18 cellular contexts compared by ENCODE assay signal in genomic region chr19:32255566-32256295, GRCh38.
DNase-seq lines count a peak whose midpoint lies in the region; TF ChIP-seq lines count a peak whose summit lies in the region.
"Had no signal": no experiment of that assay in that cellular context is flagged by ENCODE, and none has a peak within 500 bp of the region (broad histone marks: within the 10 kb centered on the region; RNA-seq: fewer than 3 reads in every experiment).

No MANE protein-coding gene starts in this region.

- H3K27ac Mint-ChIP-seq in osteocyte (ENCODE audit: unreplicated experiment) (no peak overlapping the region), nephron progenitor cell (no peak overlapping the region)
- H3K27ac Mint-ChIP-seq: B cell; CD4-positive, alpha-beta T cell; CD8-positive, alpha-beta T cell had no signal

- H3K27ac ChIP-seq in esophagus muscularis mucosa (replicated peaks in 1 of 4), result no peak overlapping the region
- H3K27ac ChIP-seq: 22Rv1; A549; BLaER1 treated with 17β-estradiol and CSF1 and Interleukin-3, amounts not matched to agents 10 nM and 100 nM; C4-2B had no signal

- no peak overlapping the region for H3K4me3 ChIP-seq in esophagus muscularis mucosa
- H3K4me3 ChIP-seq: A549; BLaER1 treated with 17β-estradiol and CSF1 and Interleukin-3, amounts not matched to agents 10 nM and 100 nM had no signal

- no peaks in the 10 kb centered on the region for H3K36me3 ChIP-seq in esophagus muscularis mucosa
- H3K36me3 ChIP-seq: BLaER1 treated with 17β-estradiol and CSF1 and Interleukin-3, amounts not matched to agents 10 nM and 100 nM had no signal

- H3K4me1 Mint-ChIP-seq in osteocyte (ENCODE audit: unreplicated experiment) (no peaks in the 10 kb centered on the region), nephron progenitor cell (peaks cover 26% of the 10 kb centered on the region)
- H3K4me1 Mint-ChIP-seq: B cell had no signal

- 88% methylated on average over 6 of the region's 7 CpGs for WGBS in esophagus muscularis mucosa

- H3K9me3 ChIP-seq in esophagus muscularis mucosa, result no peaks in the 10 kb centered on the region
- H3K9me3 ChIP-seq: Caco-2 had no signal

- H3K9me3 Mint-ChIP-seq in osteocyte (ENCODE audit: unreplicated experiment), result peaks cover 8% of the 10 kb centered on the region
- H3K9me3 Mint-ChIP-seq in nephron progenitor cell, result peaks cover 7% of the 10 kb centered on the region
- H3K9me3 Mint-ChIP-seq: CD8-positive, alpha-beta T cell had no signal

- TF ChIP-seq EP300 in esophagus muscularis mucosa (IDR thresholded peaks at IDR 0.05), result no peak

- no peak overlapping the region for H3K4me3 Mint-ChIP-seq in osteocyte (ENCODE audit: unreplicated experiment)
- H3K4me3 Mint-ChIP-seq in nephron progenitor cell, result no peak overlapping the region
- H3K4me3 Mint-ChIP-seq: B cell; CD4-positive, alpha-beta T cell; CD8-positive, alpha-beta T cell had no signal

- H3K36me3 Mint-ChIP-seq in osteocyte (ENCODE audit: unreplicated experiment) (no peaks in the 10 kb centered on the region), nephron progenitor cell (ENCODE audit: low read depth) (no peaks in the 10 kb centered on the region)
- H3K36me3 Mint-ChIP-seq: CD8-positive, alpha-beta T cell had no signal

- H3K27me3 ChIP-seq in esophagus muscularis mucosa, result peaks cover 0 to 17% (median 0%) of the 10 kb centered on the region in 4 donors
- H3K27me3 ChIP-seq: BLaER1 treated with 17β-estradiol and CSF1 and Interleukin-3, amounts not matched to agents 10 nM and 100 nM had no signal

- TF ChIP-seq POLR2A in esophagus muscularis mucosa (IDR thresholded peaks at IDR 0.05; ENCODE audit: low read depth), result no peak

- intact Hi-C loops in esophagus muscularis mucosa (cut with DNase I), result no loop called here

- no peak for TF ChIP-seq CTCF in esophagus muscularis mucosa (IDR thresholded peaks at IDR 0.05)
- no peak for TF ChIP-seq CTCF in osteocyte (IDR thresholded peaks at IDR 0.05)
- TF ChIP-seq CTCF in nephron progenitor cell (IDR thresholded peaks at IDR 0.05), result no peak

- peak; percentile 47 for DNase-seq in esophagus muscularis mucosa (ENCODE audit: extremely low spot score)
- DNase-seq in mesenteric fat pad (ENCODE audit: low spot score), result peak; percentile 45
- peak; percentile 63 for DNase-seq in osteocyte (ENCODE audit: extremely low spot score, unreplicated experiment)
- no peak for DNase-seq in NCI-H526 (lab: John Stamatoyannopoulos, UW)
- DNase-seq in NCI-H446 treated with DMSO at 0.1 percent for 48 hours (lab: John Stamatoyannopoulos, UW), result no peak
- DNase-seq in nephron progenitor cell, result no peak
- DNase-seq: AML-193; Caco-2; Calu3; CD4-positive, alpha-beta T cell; CD8-positive, alpha-beta T cell; DMS79 treated with DMSO at 0.1 percent for 48 hours; GF-D8 had no signal

- no peaks in the 10 kb centered on the region for H3K27me3 Mint-ChIP-seq in osteocyte (ENCODE audit: unreplicated experiment)
- no peaks in the 10 kb centered on the region for H3K27me3 Mint-ChIP-seq in nephron progenitor cell (ENCODE audit: low read depth, poor library complexity)
- H3K27me3 Mint-ChIP-seq: B cell had no signal

- no peaks in the 10 kb centered on the region for H3K4me1 ChIP-seq in esophagus muscularis mucosa
- H3K4me1 ChIP-seq: A549, Caco-2 had no signal

Comparison
In these comparisons a context has a peak if more than half of its experiments do, and no peak if none do; other contexts are left out.
1. DNase-seq: peak in esophagus muscularis mucosa (single experiment), mesenteric fat pad (single experiment) and osteocyte (single experiment); none in NCI-H526 (0 of 2), NCI-H446 treated with DMSO at 0.1 percent for 48 hours (single experiment) and nephron progenitor cell (single experiment).